ENCODE assay signal across 24 cellular contexts in genomic region chr14:74325446-74325845, GRCh38. TPM values are rescaled to one million over a fixed set of nuclear protein-coding genes. Genes with fewer than 3 reads are reported as not detected.
"Had no signal": no experiment of that assay in that cellular context is flagged by ENCODE, and none has a peak within 500 bp of the region (broad histone marks: within the 10 kb centered on the region; RNA-seq: fewer than 3 reads in every experiment).

No MANE protein-coding gene starts in this region.

- H3K27ac ChIP-seq: esophagus muscularis mucosa, foreskin keratinocyte, heart left ventricle, left ventricle myocardium inferior, spleen, tibial nerve had no signal

- DNase-seq: activated CD4-positive, alpha-beta T cell treated with anti-CD3 and anti-CD28 coated beads for 4 hours; activated CD4-positive, alpha-beta T cell treated with anti-CD3 and anti-CD28 coated beads, Interleukin-2, amount 50 U/mL, for 4 hours; activated CD8-positive, alpha-beta memory T cell treated with anti-CD3 and anti-CD28 coated beads for 24 hours; activated effector memory CD4-positive, alpha-beta T cell treated with anti-CD3 and anti-CD28 coated beads, Interleukin-2, amount 50 U/mL, for 16 hours; activated naive CD4-positive, alpha-beta T cell treated with anti-CD3 and anti-CD28 coated beads, Interleukin-2, amount 50 U/mL, for 16 hours; central memory CD4-positive, alpha-beta T cell; heart left ventricle; hypothalamus; left ventricle myocardium inferior; occipital lobe; spleen; stimulated activated naive CD4-positive, alpha-beta T cell treated with Interleukin-2 at 50 U/mL for 16 hours; T-helper 1 cell had no signal

- H3K4me1 ChIP-seq: esophagus muscularis mucosa, foreskin keratinocyte, heart left ventricle, left ventricle myocardium inferior, spleen, tibial nerve had no signal

- ATAC-seq: foreskin keratinocyte, heart left ventricle had no signal

- H3K36me3 ChIP-seq: esophagus muscularis mucosa, heart left ventricle, left ventricle myocardium inferior, spleen, tibial nerve had no signal

- H3K4me3 Mint-ChIP-seq: dendritic cell treated with granulocyte-macrophage colony-stimulating factor and Interleukin-4, amounts not matched to agents 40 ng/mL and 50 ng/mL, for 4 days; T-helper 2 cell treated with Interferon-gamma antibody and Interleukin-4, amounts not matched to agents 5 μg/mL and 100 μg/mL, for 36 hours had no signal

- H3K9me3 ChIP-seq: esophagus muscularis mucosa, heart left ventricle, left ventricle myocardium inferior, spleen, tibial nerve had no signal

- H3K4me3 ChIP-seq: esophagus muscularis mucosa, heart left ventricle, left ventricle myocardium inferior, lung, spleen, tibial nerve had no signal

- H3K9me3 Mint-ChIP-seq: dendritic cell treated with granulocyte-macrophage colony-stimulating factor and Interleukin-4, amounts not matched to agents 40 ng/mL and 50 ng/mL, for 4 days; T-helper 2 cell treated with Interferon-gamma antibody and Interleukin-4, amounts not matched to agents 5 μg/mL and 100 μg/mL, for 36 hours had no signal

- H3K27ac Mint-ChIP-seq: dendritic cell treated with granulocyte-macrophage colony-stimulating factor and Interleukin-4, amounts not matched to agents 40 ng/mL and 50 ng/mL, for 4 days; T-helper 2 cell treated with Interferon-gamma antibody and Interleukin-4, amounts not matched to agents 5 μg/mL and 100 μg/mL, for 36 hours had no signal

- H3K27me3 ChIP-seq: tibial nerve had no signal

RNA-seq across cellular contexts. Expression of gene VRTN, which starts 22.8 kb away (rescaled TPM):
- total RNA-seq: esophagus muscularis mucosa, foreskin keratinocyte, heart left ventricle, left ventricle myocardium inferior, mesenteric fat pad, occipital lobe, pulmonary artery endothelial cell, spleen, temporal lobe, tibial nerve, urinary bladder had no signal
- polyA plus RNA-seq: foreskin keratinocyte, heart left ventricle, lung, neural cell, urinary bladder had no signal
